Comparison of ENCODE assay signal across 8 cellular contexts in genomic region chr6:166989427-166990034, GRCh38. TPM values are rescaled to one million over a fixed set of nuclear protein-coding genes. Genes with fewer than 3 reads are reported as not detected.
DNase-seq lines count a peak whose midpoint lies in the region; ATAC-seq and TF ChIP-seq lines count a peak whose summit lies in the region.

No MANE protein-coding gene starts in this region.

- POLR2A ChIA-PET in activated CD8-positive, alpha-beta T cell treated with anti-CD3 and anti-CD28 coated beads, Interleukin-2, amount 10 ng/mL, durations not matched to agents 7 days and 5 days (lab: Charles Lee) = interaction anchor here (0.7 to 1.3 kb wide), 3 partner anchors 10 to 204 kb away, joined by 3 to 4 read pairs (median 3); partner anchors contain the start of genes CEP43 and RNASET2

- no peak overlapping the region for H3K27ac ChIP-seq in MM.1S (ENCODE audit: low read length)

- H3K36me3 ChIP-seq in MM.1S (replicated peaks; ENCODE audit: insufficient read depth, low read length) = no peaks in the 10 kb centered on the region

- H3K4me2 ChIP-seq in MM.1S (ENCODE audit: low read depth, low read length) = no peak overlapping the region

- no peak overlapping the region for H3K27ac Mint-ChIP-seq in activated CD8-positive, alpha-beta T cell treated with anti-CD3 and anti-CD28 coated beads, Interleukin-2, amount 10 ng/mL, durations not matched to agents 7 days and 5 days

- H3K4me3 ChIP-seq in MM.1S (ENCODE audit: low read length) (no peak overlapping the region), fibroblast of the aortic adventitia (ENCODE audit: low read depth, low read length) (peak overlapping the region; percentile 22)

- H3K27me3 ChIP-seq in MM.1S (replicated peaks; ENCODE audit: insufficient read depth, low read length) = no peaks in the 10 kb centered on the region

- peaks cover 22% of the 10 kb centered on the region for H3K4me1 Mint-ChIP-seq in activated CD8-positive, alpha-beta T cell treated with anti-CD3 and anti-CD28 coated beads, Interleukin-2, amount 10 ng/mL, durations not matched to agents 7 days and 5 days (ENCODE audit: low read depth)

- H3K4me3 Mint-ChIP-seq in activated CD8-positive, alpha-beta T cell treated with anti-CD3 and anti-CD28 coated beads, Interleukin-2, amount 10 ng/mL, durations not matched to agents 7 days and 5 days = no peak overlapping the region

- H3K4me1 ChIP-seq in MM.1S (ENCODE audit: low read length) = no peaks in the 10 kb centered on the region

- H3K36me3 Mint-ChIP-seq in activated CD8-positive, alpha-beta T cell treated with anti-CD3 and anti-CD28 coated beads, Interleukin-2, amount 10 ng/mL, durations not matched to agents 7 days and 5 days (ENCODE audit: low read depth) = peaks cover 43% of the 10 kb centered on the region

- peak; percentile 87 for ATAC-seq in GM21381 (IDR thresholded peaks at IDR 0.05; ENCODE audit: unreplicated experiment)
- ATAC-seq in activated CD8-positive, alpha-beta T cell treated with anti-CD3 and anti-CD28 coated beads, Interleukin-2, amount 10 ng/mL, durations not matched to agents 7 days and 5 days = peak; percentile 74

- no peaks in the 10 kb centered on the region for H3K79me2 ChIP-seq in MM.1S (ENCODE audit: low read length)

- no peak overlapping the region for H2AFZ ChIP-seq in MM.1S (ENCODE audit: low read length)

- H3K9me3 ChIP-seq in MM.1S (replicated peaks; ENCODE audit: insufficient read depth, low read length) = no peaks in the 10 kb centered on the region

- DNase-seq in ELR (ENCODE audit: low read depth) (peak; percentile 47), MM.1S (peak; percentile 11), fibroblast of the aortic adventitia (ENCODE audit: low read depth) (peak; percentile 70), retina (peak; percentile 32), NK-92 (lab: John Stamatoyannopoulos, UW; ENCODE audit: unreplicated experiment) (no peak), NCI-H446 treated with DMSO at 0.1 percent for 48 hours (lab: John Stamatoyannopoulos, UW) (no peak)
- peak; percentile 43 for DNase-seq in activated CD8-positive, alpha-beta T cell treated with anti-CD3 and anti-CD28 coated beads, Interleukin-2, amount 10 ng/mL, durations not matched to agents 7 days and 5 days

- H4K20me1 ChIP-seq in MM.1S (ENCODE audit: insufficient read depth, low read length) = no peaks in the 10 kb centered on the region

- CTCF ChIA-PET in activated CD8-positive, alpha-beta T cell treated with anti-CD3 and anti-CD28 coated beads, Interleukin-2, amount 10 ng/mL, durations not matched to agents 7 days and 5 days (lab: Charles Lee) = interaction anchor here (0.9 to 3.4 kb wide), 34 partner anchors 9 to 217 kb away, joined by 3 to 30 read pairs (median 5); partner anchors contain the start of genes CEP43 and RNASET2

- no peaks in the 10 kb centered on the region for H3F3A ChIP-seq in MM.1S (ENCODE audit: insufficient read depth, low read length)

- H3K9me3 Mint-ChIP-seq in activated CD8-positive, alpha-beta T cell treated with anti-CD3 and anti-CD28 coated beads, Interleukin-2, amount 10 ng/mL, durations not matched to agents 7 days and 5 days (ENCODE audit: insufficient read depth) = no peaks in the 10 kb centered on the region

- no peaks in the 10 kb centered on the region for H3K27me3 Mint-ChIP-seq in activated CD8-positive, alpha-beta T cell treated with anti-CD3 and anti-CD28 coated beads, Interleukin-2, amount 10 ng/mL, durations not matched to agents 7 days and 5 days (ENCODE audit: low read depth)

- H3K9me2 ChIP-seq in MM.1S (replicated peaks; ENCODE audit: insufficient read depth, low read length) = no peaks in the 10 kb centered on the region

- H3K9ac ChIP-seq in MM.1S (ENCODE audit: low read length) = no peak overlapping the region

- TF ChIP-seq CTCF in MM.1S (IDR thresholded peaks at IDR 0.05; ENCODE audit: low read length) (peak; percentile 30), fibroblast of the aortic adventitia (IDR thresholded peaks at IDR 0.05; ENCODE audit: insufficient read depth, low read length) (peak; percentile 69)

RNA-seq across cellular contexts. Expression of gene CEP43, which starts 9.7 kb away (rescaled TPM):
- 10 to 100 TPM; 25.6 to 28.1 TPM for total RNA-seq in activated CD8-positive, alpha-beta T cell treated with anti-CD3 and anti-CD28 coated beads, Interleukin-2, amount 10 ng/mL, durations not matched to agents 7 days and 5 days
- total RNA-seq in fibroblast of the aortic adventitia (ENCODE audit: low replicate concordance) = 22.0 and 27.8 TPM in 2 replicates

RNA-seq across cellular contexts. Expression of gene RNASET2, which starts 33.2 kb away (rescaled TPM):
- total RNA-seq in activated CD8-positive, alpha-beta T cell treated with anti-CD3 and anti-CD28 coated beads, Interleukin-2, amount 10 ng/mL, durations not matched to agents 7 days and 5 days = 10 to 100 TPM; 46.9 to 48.7 TPM
- total RNA-seq in fibroblast of the aortic adventitia (ENCODE audit: low replicate concordance) = 16.8 and 59.7 TPM in 2 replicates

Comparison
In these comparisons a context has a peak if more than half of its experiments do, and no peak if none do; other contexts are left out.
1. DNase-seq: peak in ELR (single experiment), MM.1S (single experiment), activated CD8-positive, alpha-beta T cell treated with anti-CD3 and anti-CD28 coated beads, Interleukin-2, amount 10 ng/mL, durations not matched to agents 7 days and 5 days (single experiment), fibroblast of the aortic adventitia (single experiment) and retina (single experiment); none in NK-92 (single experiment) and NCI-H446 treated with DMSO at 0.1 percent for 48 hours (single experiment).